In genomic region chr15:60916674-60917468, GRCh38 we compare ENCODE assay signal across 8 cellular contexts.
DNase-seq lines count a peak whose midpoint lies in the region; ATAC-seq, FAIRE-seq and TF ChIP-seq lines count a peak whose summit lies in the region.

No MANE protein-coding gene starts in this region.

- H4K20me1 ChIP-seq in astrocyte (ENCODE audit: insufficient read depth, low read length) (peaks cover 2% of the 10 kb centered on the region), hepatocyte (ENCODE audit: insufficient read depth, poor library complexity, severe bottlenecking) (no peaks in the 10 kb centered on the region)

- DNase-seq in NCI-H1417 (lab: John Stamatoyannopoulos, UW) (peak; percentile 65 to 89 (median 75)), T-helper 22 cell (ENCODE audit: low read depth) (peak; percentile 72), astrocyte (ENCODE audit: low read depth) (peak; percentile 49), hepatocyte (ENCODE audit: low spot score) (peak; percentile 90), gastrocnemius medialis (peak; percentile 80 to 83), 8988T (no peak)

- H3K4me2 ChIP-seq in astrocyte (ENCODE audit: low read length) (no peak overlapping the region), hepatocyte (peak overlapping the region; percentile 54)

- H3K27me3 Mint-ChIP-seq in astrocyte (ENCODE audit: low read depth, unreplicated experiment): peaks cover 5% of the 10 kb centered on the region

- no peak overlapping the region for H3K4me3 ChIP-seq in astrocyte (ENCODE audit: insufficient read depth, low read depth, low read length)
- H3K4me3 ChIP-seq in hepatocyte: no peak overlapping the region
- H3K4me3 ChIP-seq in gastrocnemius medialis: peak overlapping the region; percentile 30 to 53 (median 41)

- H3K27me3 ChIP-seq in astrocyte (ENCODE audit: insufficient read depth, low read length) (no peaks in the 10 kb centered on the region), hepatocyte (no peaks in the 10 kb centered on the region), gastrocnemius medialis (no peaks in the 10 kb centered on the region)

- WGBS in hepatocyte (ENCODE audit: low lambda C conversion rate, missing lambda C conversion rate): 35% methylated on average over 8 of the region's 8 CpGs

- H3K36me3 Mint-ChIP-seq in astrocyte (ENCODE audit: low read depth, unreplicated experiment): peaks cover 1% of the 10 kb centered on the region

- no peak overlapping the region for H3K27ac Mint-ChIP-seq in astrocyte (ENCODE audit: unreplicated experiment)

- peaks cover 2% of the 10 kb centered on the region for H3K4me1 Mint-ChIP-seq in astrocyte (ENCODE audit: low read depth, unreplicated experiment)

- no peak overlapping the region for H3K9ac ChIP-seq in astrocyte (ENCODE audit: low read length)

- H3K9me3 Mint-ChIP-seq in astrocyte (ENCODE audit: unreplicated experiment): no peaks in the 10 kb centered on the region

- TF ChIP-seq POLR2A in gastrocnemius medialis (IDR thresholded peaks at IDR 0.05): no peak

- no peak overlapping the region for H3K4me3 Mint-ChIP-seq in astrocyte (ENCODE audit: unreplicated experiment)

- H2AFZ ChIP-seq in astrocyte (ENCODE audit: low read depth, low read length) (no peak overlapping the region), hepatocyte (no peak overlapping the region)

- H3K4me1 ChIP-seq in astrocyte (ENCODE audit: insufficient read depth, low read length) (no peaks in the 10 kb centered on the region), hepatocyte (ENCODE audit: insufficient read depth) (peaks cover 13% of the 10 kb centered on the region), gastrocnemius medialis (peaks cover 35 to 45% of the 10 kb centered on the region in 2 donors)

- H3K36me3 ChIP-seq in astrocyte (ENCODE audit: insufficient read depth, low read length) (no peaks in the 10 kb centered on the region), hepatocyte (replicated peaks; ENCODE audit: insufficient read depth, low read depth) (no peaks in the 10 kb centered on the region), gastrocnemius medialis (no peaks in the 10 kb centered on the region)

- intact Hi-C loops in gastrocnemius medialis (cut with DNase I; ENCODE audit: low total_unique reads): loop anchor here (1.0 to 10.0 kb wide), 5 partner anchors 134 to 410 kb away; no protein-coding TSS in a partner anchor

- FAIRE-seq in astrocyte (lab: Jason Lieb, UNC): peak; percentile 81

- peak; percentile 88 for ATAC-seq in HG02610 (IDR thresholded peaks at IDR 0.05; ENCODE audit: unreplicated experiment)
- peak; percentile 78 to 83 for ATAC-seq in gastrocnemius medialis

- H3K27ac ChIP-seq in astrocyte (ENCODE audit: low read depth, low read length) (no peak overlapping the region), hepatocyte (peak overlapping the region; percentile 32), gastrocnemius medialis (peak overlapping the region; percentile 71 to 80 (median 76))

- in situ Hi-C loops in gastrocnemius medialis (cut with MboI; ENCODE audit: low sequenced_read_pairs in 4 of 4): loop anchor here in 3 of 4 donors (5.0 to 10.0 kb wide), 3 partner anchors 138 to 335 kb away; no protein-coding TSS in a partner anchor

- no peaks in the 10 kb centered on the region for H3K9me2 ChIP-seq in hepatocyte (replicated peaks; ENCODE audit: insufficient read depth)

- H3K9me3 ChIP-seq in astrocyte (ENCODE audit: insufficient read depth, low read depth, low read length) (no peaks in the 10 kb centered on the region), hepatocyte (ENCODE audit: low read depth) (no peaks in the 10 kb centered on the region), gastrocnemius medialis (no peaks in the 10 kb centered on the region)

- H3K79me2 ChIP-seq in astrocyte (ENCODE audit: insufficient read depth, low read length) (no peaks in the 10 kb centered on the region), hepatocyte (no peaks in the 10 kb centered on the region)

- peak; percentile 75 for TF ChIP-seq CTCF in GM12874 (IDR thresholded peaks at IDR 0.05; ENCODE audit: insufficient read depth, low read depth, low read length)
- TF ChIP-seq CTCF in astrocyte (IDR thresholded peaks at IDR 0.05; ENCODE audit: insufficient read depth, low read depth, low read length): peak; percentile 78
- TF ChIP-seq CTCF in hepatocyte (IDR thresholded peaks at IDR 0.05; ENCODE audit: poor library complexity): peak; percentile 82
- peak; percentile 76 to 86 (median 84) for TF ChIP-seq CTCF in gastrocnemius medialis (IDR thresholded peaks at IDR 0.05 in 4 of 5, conservative IDR thresholded peaks at IDR 0.05 in 1 of 5)

Comparison
In these comparisons a context has a peak if more than half of its experiments do, and no peak if none do; other contexts are left out.
1. H3K4me3 ChIP-seq: peak in gastrocnemius medialis (4 of 4); none in astrocyte (single experiment) and hepatocyte (single experiment).
2. Peak in every context shown above with its lines, with median percentiles within 50 percentile points of each other: CTCF ChIP-seq.